1 cellular context compared by ENCODE assay signal in genomic region chr16:10418204-10418603, GRCh38. TPM values are rescaled to one million over a fixed set of nuclear protein-coding genes. Genes with fewer than 3 reads are reported as not detected.
"Had no signal": no experiment of that assay in that cellular context is flagged by ENCODE, and none has a peak within 500 bp of the region (broad histone marks: within the 10 kb centered on the region; RNA-seq: fewer than 3 reads in every experiment).

No MANE protein-coding gene starts in this region.

RNA-seq across cellular contexts. Expression of gene ATF7IP2, which starts 32.3 kb away (rescaled TPM):
- total RNA-seq: M059J had no signal
